ENCODE assay signal across 21 cellular contexts in genomic region chr6:110033101-110033500, GRCh38. TPM values are rescaled to one million over a fixed set of nuclear protein-coding genes. Genes with fewer than 3 reads are reported as not detected.
DNase-seq lines count a peak whose midpoint lies in the region; ATAC-seq and TF ChIP-seq lines count a peak whose summit lies in the region.
"Had no signal": no experiment of that assay in that cellular context is flagged by ENCODE, and none has a peak within 500 bp of the region (broad histone marks: within the 10 kb centered on the region; RNA-seq: fewer than 3 reads in every experiment).

No MANE protein-coding gene starts in this region.

- peaks cover 0 to 6% (median 0%) of the 10 kb centered on the region in 4 donors for H3K27me3 ChIP-seq in esophagus muscularis mucosa
- H3K27me3 ChIP-seq in neural cell (ENCODE audit: insufficient read depth, low read depth, low read length), result no peaks in the 10 kb centered on the region
- no peaks in the 10 kb centered on the region for H3K27me3 ChIP-seq in neural progenitor cell
- no peaks in the 10 kb centered on the region for H3K27me3 ChIP-seq in vagina
- H3K27me3 ChIP-seq: BE2C, BLaER1 had no signal

- no peak overlapping the region for H3K27ac ChIP-seq in esophagus muscularis mucosa (replicated peaks in 1 of 4)
- H3K27ac ChIP-seq in neural cell (ENCODE audit: low read length), result peak overlapping the region; percentile 79
- no peak overlapping the region for H3K27ac ChIP-seq in neural progenitor cell
- no peak overlapping the region for H3K27ac ChIP-seq in vagina
- H3K27ac ChIP-seq: BLaER1 had no signal

- ATAC-seq in GM19023 (IDR thresholded peaks at IDR 0.05; ENCODE audit: unreplicated experiment), result no peak
- ATAC-seq: CD8-positive, alpha-beta T cell had no signal

- H3K4me1 ChIP-seq in esophagus muscularis mucosa (no peaks in the 10 kb centered on the region), neural progenitor cell (no peaks in the 10 kb centered on the region), vagina (no peaks in the 10 kb centered on the region)
- H3K4me1 ChIP-seq: BE2C, Caco-2 had no signal

- H3K4me1 Mint-ChIP-seq in neural progenitor cell, result peaks cover 13% of the 10 kb centered on the region
- no peaks in the 10 kb centered on the region for H3K4me1 Mint-ChIP-seq in CD14-positive monocyte

- no peak overlapping the region for H3K4me3 Mint-ChIP-seq in neural progenitor cell
- no peak overlapping the region for H3K4me3 Mint-ChIP-seq in CD14-positive monocyte
- H3K4me3 Mint-ChIP-seq: CD4-positive, alpha-beta T cell; CD8-positive, alpha-beta T cell had no signal

- TF ChIP-seq EP300 in esophagus muscularis mucosa (IDR thresholded peaks at IDR 0.05) (no peak), neural cell (conservative IDR thresholded peaks at IDR 0.05; ENCODE audit: poor library complexity, severe bottlenecking) (no peak)

- H2AFZ ChIP-seq in neural cell (ENCODE audit: low read depth, low read length), result no peak overlapping the region
- H2AFZ ChIP-seq in neural progenitor cell (replicated peaks), result no peak overlapping the region

- TF ChIP-seq POLR2A in esophagus muscularis mucosa (IDR thresholded peaks at IDR 0.05; ENCODE audit: low read depth) (no peak), vagina (IDR thresholded peaks at IDR 0.05) (no peak)

- in situ Hi-C loops in GM13976 (cut with MboI; ENCODE audit: low sequenced_read_pairs, unreplicated experiment), result loop anchor here (10.0 to 25.0 kb wide), 2 partner anchors 328 to 496 kb away; no protein-coding TSS in a partner anchor

- no peak for TF ChIP-seq RAD21 in neural cell (conservative IDR thresholded peaks at IDR 0.05)

- H4K20me1 ChIP-seq in neural cell (ENCODE audit: insufficient read depth) (no peaks in the 10 kb centered on the region), neural progenitor cell (ENCODE audit: low read depth) (no peaks in the 10 kb centered on the region)
- H4K20me1 ChIP-seq: BLaER1 had no signal

- H3K36me3 ChIP-seq in esophagus muscularis mucosa (no peaks in the 10 kb centered on the region), neural cell (ENCODE audit: insufficient read depth, low read length) (no peaks in the 10 kb centered on the region), neural progenitor cell (no peaks in the 10 kb centered on the region), vagina (no peaks in the 10 kb centered on the region)
- H3K36me3 ChIP-seq: BE2C, BLaER1 had no signal

- H3F3A ChIP-seq in neural cell (ENCODE audit: insufficient read depth, low read length, poor library complexity, severe bottlenecking) (no peaks in the 10 kb centered on the region), neural progenitor cell (ENCODE audit: low read depth) (no peaks in the 10 kb centered on the region)

- TF ChIP-seq CTCF in esophagus muscularis mucosa (IDR thresholded peaks at IDR 0.05), result no peak
- no peak for TF ChIP-seq CTCF in neural cell (IDR thresholded peaks at IDR 0.05; ENCODE audit: poor library complexity, severe bottlenecking)
- no peak for TF ChIP-seq CTCF in neural progenitor cell (IDR thresholded peaks at IDR 0.05)
- no peak for TF ChIP-seq CTCF in vagina (IDR thresholded peaks at IDR 0.05)
- no peak for TF ChIP-seq CTCF in GM13976 (IDR thresholded peaks at IDR 0.05; ENCODE audit: borderline replicate concordance, control extremely low read depth, extremely low read depth, insufficient read depth, missing control alignments)
- TF ChIP-seq CTCF in CD14-positive monocyte (IDR thresholded peaks at IDR 0.05), result no peak

- H3K27me3 Mint-ChIP-seq in neural progenitor cell (ENCODE audit: insufficient read depth, low read depth) (peaks cover 7% of the 10 kb centered on the region), CD14-positive monocyte (ENCODE audit: low read depth in 3 of 3) (peaks cover 0 to 6% (median 4%) of the 10 kb centered on the region in 3 donors)
- H3K27me3 Mint-ChIP-seq: CD4-positive, alpha-beta T cell had no signal

- H3K36me3 Mint-ChIP-seq in neural progenitor cell (no peaks in the 10 kb centered on the region), CD14-positive monocyte (no peaks in the 10 kb centered on the region)

- 100% methylated on average over 7 of the region's 7 CpGs for WGBS in esophagus muscularis mucosa

- H3K27ac Mint-ChIP-seq in neural progenitor cell (peak overlapping the region; percentile 17), CD14-positive monocyte (peak overlapping the region in 1 of 7 donors; percentile 24)
- H3K27ac Mint-ChIP-seq: CD4-positive, alpha-beta T cell; CD8-positive, alpha-beta T cell had no signal

- no peak overlapping the region for H3K4me3 ChIP-seq in esophagus muscularis mucosa
- H3K4me3 ChIP-seq in neural cell (ENCODE audit: low read length), result no peak overlapping the region
- no peak overlapping the region for H3K4me3 ChIP-seq in neural progenitor cell
- H3K4me3 ChIP-seq in vagina, result no peak overlapping the region
- H3K4me3 ChIP-seq: BLaER1 had no signal

- H3K4me2 ChIP-seq in neural cell (ENCODE audit: low read length) (no peak overlapping the region), neural progenitor cell (no peak overlapping the region)
- H3K4me2 ChIP-seq: BLaER1 had no signal

- no peaks in the 10 kb centered on the region for H3K79me2 ChIP-seq in neural cell (replicated peaks; ENCODE audit: insufficient read depth, low read length)
- H3K79me2 ChIP-seq in neural progenitor cell (ENCODE audit: low read depth), result no peaks in the 10 kb centered on the region

- H3K9ac ChIP-seq in neural cell (ENCODE audit: low read length), result no peak overlapping the region
- H3K9ac ChIP-seq in neural progenitor cell, result no peak overlapping the region
- H3K9ac ChIP-seq: BLaER1 had no signal

- no peaks in the 10 kb centered on the region for H3K9me3 ChIP-seq in esophagus muscularis mucosa
- H3K9me3 ChIP-seq in neural cell (ENCODE audit: low read length), result no peaks in the 10 kb centered on the region
- H3K9me3 ChIP-seq in neural progenitor cell (ENCODE audit: low read depth), result no peaks in the 10 kb centered on the region
- H3K9me3 ChIP-seq in vagina, result no peaks in the 10 kb centered on the region
- H3K9me3 ChIP-seq: BE2C, BLaER1, Caco-2 had no signal

- H3K9me2 ChIP-seq in neural cell (ENCODE audit: insufficient read depth, low read length), result no peaks in the 10 kb centered on the region

- H3K9me3 Mint-ChIP-seq in neural progenitor cell (no peaks in the 10 kb centered on the region), CD14-positive monocyte (no peaks in the 10 kb centered on the region)
- H3K9me3 Mint-ChIP-seq: CD4-positive, alpha-beta T cell; CD8-positive, alpha-beta T cell had no signal

- DNase-seq in esophagus muscularis mucosa (ENCODE audit: extremely low spot score) (peak; percentile 45), neural progenitor cell (ENCODE audit: low spot score) (no peak), vagina (ENCODE audit: extremely low spot score in 2 of 2) (peak; percentile 54 to 93), GM13976 (ENCODE audit: low spot score) (no peak), CD14-positive monocyte (ENCODE audit: low spot score) (no peak), ureter (ENCODE audit: low spot score) (no peak)
- DNase-seq: 8988T; ACHN; BE2C; C1 segment of cervical spinal cord; Caco-2; Calu3; CD4-positive, alpha-beta T cell; CD8-positive, alpha-beta T cell; DMS79 treated with DMSO at 0.1 percent for 48 hours; GF-D8 had no signal

- intact Hi-C loops in esophagus muscularis mucosa (cut with DNase I) (no loop called here), vagina (cut with DNase I) (no loop called here), CD14-positive monocyte (cut with micrococcal nuclease) (loop anchor here in 1 of 2 donors (10.0 kb wide), 1 partner anchor 362 kb away; no protein-coding TSS in a partner anchor)

TF ChIP-seq in neural cell, 6 proteins besides CTCF, POLR2A, EP300 and RAD21:
- TF ChIP-seq EZH2 (IDR thresholded peaks at IDR 0.05; ENCODE audit: borderline replicate concordance, insufficient read depth, low read length, poor library complexity, severe bottlenecking) (no peak), POLR2AphosphoS5 (IDR thresholded peaks at IDR 0.05) (no peak), SMC3 (conservative IDR thresholded peaks at IDR 0.05; ENCODE audit: poor library complexity) (no peak), MXI1 (conservative IDR thresholded peaks at IDR 0.05; ENCODE audit: poor library complexity, severe bottlenecking) (no peak), TAF1 (IDR thresholded peaks at IDR 0.05; ENCODE audit: low read depth) (no peak), REST (IDR thresholded peaks at IDR 0.05; ENCODE audit: borderline replicate concordance) (no peak)

RNA-seq across cellular contexts. Expression of gene GPR6, which starts 55.0 kb away (rescaled TPM):
- total RNA-seq in esophagus muscularis mucosa, result under 1 TPM in 1 of 4 donors, not detected in 3; 0.52 TPM
- polyA plus RNA-seq in neural cell, result 1.4 and 7.3 TPM in 2 replicates
- polyA minus RNA-seq in neural cell, result 3.0 and 3.7 TPM in 2 replicates
- not detected in 2 replicates for total RNA-seq in neural progenitor cell (ENCODE audit: low replicate concordance)
- not detected for total RNA-seq in vagina
- polyA plus RNA-seq in CD14-positive monocyte, result not detected
- total RNA-seq in ureter, result not detected
- total RNA-seq: A673; Caco-2; Calu3; CD4-positive, alpha-beta T cell; CD8-positive, alpha-beta T cell had no signal
- polyA plus RNA-seq: AG04450 had no signal

Comparison
In these comparisons a context has a peak if more than half of its experiments do, and no peak if none do; other contexts are left out.
1. DNase-seq: peak in esophagus muscularis mucosa (single experiment) and vagina (2 of 2); none in neural progenitor cell (single experiment), GM13976 (single experiment), CD14-positive monocyte (single experiment) and ureter (single experiment).